ENCODE assay signal across 18 cellular contexts in genomic region chr12:105799103-105799502, GRCh38.
DNase-seq lines count a peak whose midpoint lies in the region; ATAC-seq, FAIRE-seq and TF ChIP-seq lines count a peak whose summit lies in the region.
"Had no signal": no experiment of that assay in that cellular context is flagged by ENCODE, and none has a peak within 500 bp of the region (broad histone marks: within the 10 kb centered on the region; RNA-seq: fewer than 3 reads in every experiment).

No MANE protein-coding gene starts in this region.

- H3K79me2 ChIP-seq in keratinocyte (ENCODE audit: control insufficient read depth, insufficient read depth, low read length), result no peaks in the 10 kb centered on the region

- no peak for TF ChIP-seq CTCF in heart left ventricle (IDR thresholded peaks at IDR 0.05)
- no peak for TF ChIP-seq CTCF in keratinocyte (optimal IDR thresholded peaks at IDR 0.05 in 1 of 3, IDR thresholded peaks at IDR 0.05 in 1 of 3, conservative IDR thresholded peaks at IDR 0.05 in 1 of 3; ENCODE audit: extremely low read depth in 1 of 3, insufficient read depth in 2 of 3, low read length in 3 of 3)

- intact Hi-C loops in heart left ventricle (cut with DNase I), result loop anchor here in 1 of 10 donors (5.0 kb wide), 1 partner anchor 33 kb away; no protein-coding TSS in a partner anchor
- intact Hi-C loops in Right ventricle myocardium superior (cut with DNase I), result no loop called here

- FAIRE-seq in keratinocyte (lab: Jason Lieb, UNC), result peak; percentile 59
- FAIRE-seq: A549, D721Med, G401.6, GM12891, H1 had no signal

- peak overlapping the region; percentile 80 for H2AFZ ChIP-seq in keratinocyte (ENCODE audit: control insufficient read depth, low read length)

- no peaks in the 10 kb centered on the region for H4K20me1 ChIP-seq in keratinocyte (ENCODE audit: control insufficient read depth, extremely low read depth, insufficient read depth, low read length)

- WGBS in heart left ventricle, 4 donors, result 61 to 71% (median 68%) methylated on average over 2 of the region's 2 CpGs

- H3K4me1 ChIP-seq in heart left ventricle, result peaks cover 0 to 9% (median 2%) of the 10 kb centered on the region in 12 donors
- H3K4me1 ChIP-seq in keratinocyte (ENCODE audit: control insufficient read depth, extremely low read depth, insufficient read depth, low read length), result peaks cover 8% of the 10 kb centered on the region
- H3K4me1 ChIP-seq: A549 had no signal

- H3K27ac ChIP-seq in heart left ventricle, result peak overlapping the region in 7 of 12 donors; percentile 6 to 32 (median 10)
- no peak overlapping the region for H3K27ac ChIP-seq in keratinocyte (ENCODE audit: control insufficient read depth, insufficient read depth, low read length)
- H3K27ac ChIP-seq: A549 had no signal

- no peak for TF ChIP-seq POLR2A in heart left ventricle (IDR thresholded peaks at IDR 0.05)

- H3K4me3 ChIP-seq in heart left ventricle (no peak overlapping the region), keratinocyte (ENCODE audit: control insufficient read depth in 2 of 3, extremely low read depth in 1 of 3, insufficient read depth in 2 of 3, low read depth in 1 of 3, low read length in 3 of 3) (peak overlapping the region in 1 of 3 experiments; percentile 13)
- H3K4me3 ChIP-seq: A549 had no signal

- H3K9me1 ChIP-seq in keratinocyte (ENCODE audit: control insufficient read depth, extremely low read depth, insufficient read depth, low read length), result no peaks in the 10 kb centered on the region

- H3K36me3 Mint-ChIP-seq in activated naive CD4-positive, alpha-beta T cell treated with anti-CD3 and anti-CD28 coated beads, Interleukin-2, amount 10 ng/mL, durations not matched to agents 7 days and 5 days, result no peaks in the 10 kb centered on the region
- H3K36me3 Mint-ChIP-seq: CD14-positive monocyte; CD8-positive, alpha-beta T cell; IgD-negative memory B cell had no signal

- H3K9me3 Mint-ChIP-seq in activated naive CD4-positive, alpha-beta T cell treated with anti-CD3 and anti-CD28 coated beads, Interleukin-2, amount 10 ng/mL, durations not matched to agents 7 days and 5 days, result peaks cover 2% of the 10 kb centered on the region
- H3K9me3 Mint-ChIP-seq: CD8-positive, alpha-beta T cell; HFFc6 had no signal

- H3K27me3 Mint-ChIP-seq in activated naive CD4-positive, alpha-beta T cell treated with anti-CD3 and anti-CD28 coated beads, Interleukin-2, amount 10 ng/mL, durations not matched to agents 7 days and 5 days, result no peaks in the 10 kb centered on the region
- H3K27me3 Mint-ChIP-seq: IgD-negative memory B cell had no signal

- peak overlapping the region; percentile 19 for H3K4me2 ChIP-seq in keratinocyte (ENCODE audit: control insufficient read depth, extremely low read depth, insufficient read depth, low read depth, low read length)
- H3K4me2 ChIP-seq: A549 had no signal

- dilution Hi-C loops in keratinocyte (cut with MboI; ENCODE audit: extremely low pct_ligation_motif_present, low sequenced_read_pairs), result no loop called here

- DNase-seq in heart left ventricle (no peak), Right ventricle myocardium superior (no peak), M059J (ENCODE audit: low read depth) (peak; percentile 10), RPMI7951 (ENCODE audit: low read depth) (peak; percentile 69), keratinocyte (ENCODE audit: low read depth, low spot score) (no peak), NCI-H2227 (lab: John Stamatoyannopoulos, UW; ENCODE audit: unreplicated experiment) (no peak)
- DNase-seq in activated naive CD4-positive, alpha-beta T cell treated with anti-CD3 and anti-CD28 coated beads, Interleukin-2, amount 10 ng/mL, durations not matched to agents 7 days and 5 days, result no peak
- DNase-seq: CD8-positive, alpha-beta T cell; COR-L47; HCEC 1CT; HFFc6 had no signal

- H3K36me3 ChIP-seq in heart left ventricle (no peaks in the 10 kb centered on the region), keratinocyte (ENCODE audit: control insufficient read depth in 2 of 2, extremely low read depth in 1 of 2, insufficient read depth in 2 of 2, low read length in 2 of 2) (no peaks in the 10 kb centered on the region)

- H3K27me3 ChIP-seq in heart left ventricle (no peaks in the 10 kb centered on the region), keratinocyte (ENCODE audit: control insufficient read depth, extremely low read depth, insufficient read depth, low read length) (no peaks in the 10 kb centered on the region)

- H3K4me1 Mint-ChIP-seq in activated naive CD4-positive, alpha-beta T cell treated with anti-CD3 and anti-CD28 coated beads, Interleukin-2, amount 10 ng/mL, durations not matched to agents 7 days and 5 days, result no peaks in the 10 kb centered on the region
- H3K4me1 Mint-ChIP-seq: CD14-positive monocyte had no signal

- H3K9ac ChIP-seq in keratinocyte (ENCODE audit: control insufficient read depth, extremely low read depth, insufficient read depth, low read length), result no peak overlapping the region

- CTCF ChIA-PET in activated naive CD4-positive, alpha-beta T cell treated with anti-CD3 and anti-CD28 coated beads, Interleukin-2, amount 10 ng/mL, durations not matched to agents 7 days and 5 days (lab: Charles Lee), result no interaction called here

- ATAC-seq in heart left ventricle, result peak in 1 of 4 donors; percentile 50
- no peak for ATAC-seq in Right ventricle myocardium superior (ENCODE audit: poor library complexity)
- ATAC-seq: A549; CD8-positive, alpha-beta T cell had no signal

- no peaks in the 10 kb centered on the region for H3K9me3 ChIP-seq in heart left ventricle
- H3K9me3 ChIP-seq in keratinocyte (ENCODE audit: control insufficient read depth, low read depth, low read length), result no peaks in the 10 kb centered on the region
- H3K9me3 ChIP-seq: A549 had no signal

- no peak overlapping the region for H3K4me3 Mint-ChIP-seq in activated naive CD4-positive, alpha-beta T cell treated with anti-CD3 and anti-CD28 coated beads, Interleukin-2, amount 10 ng/mL, durations not matched to agents 7 days and 5 days
- H3K4me3 Mint-ChIP-seq: CD14-positive monocyte; CD8-positive, alpha-beta T cell; HFFc6; IgD-negative memory B cell had no signal

- H3K27ac Mint-ChIP-seq in activated naive CD4-positive, alpha-beta T cell treated with anti-CD3 and anti-CD28 coated beads, Interleukin-2, amount 10 ng/mL, durations not matched to agents 7 days and 5 days, result no peak overlapping the region
- H3K27ac Mint-ChIP-seq: CD14-positive monocyte; CD8-positive, alpha-beta T cell; HFFc6; IgD-negative memory B cell had no signal

Comparison
In these comparisons a context has a peak if more than half of its experiments do, and no peak if none do; other contexts are left out.
1. DNase-seq: peak in M059J (single experiment) and RPMI7951 (single experiment); none in heart left ventricle (0 of 5), Right ventricle myocardium superior (single experiment), keratinocyte (single experiment), NCI-H2227 (single experiment) and activated naive CD4-positive, alpha-beta T cell treated with anti-CD3 and anti-CD28 coated beads, Interleukin-2, amount 10 ng/mL, durations not matched to agents 7 days and 5 days (single experiment).